In genomic region chr21:25199944-25200343, GRCh38 we compare ENCODE assay signal across 3 cellular contexts.
"Had no signal": no experiment of that assay in that cellular context is flagged by ENCODE, and none has a peak within 500 bp of the region (broad histone marks: within the 10 kb centered on the region; RNA-seq: fewer than 3 reads in every experiment).

No MANE protein-coding gene starts in this region.

- DNase-seq: GDM1, GF-D8 had no signal

- ATAC-seq: GM12878 had no signal

- H3K4me3 ChIP-seq: GM12878 had no signal
